10 cellular contexts compared by ENCODE assay signal in the genomic region with DNA sequence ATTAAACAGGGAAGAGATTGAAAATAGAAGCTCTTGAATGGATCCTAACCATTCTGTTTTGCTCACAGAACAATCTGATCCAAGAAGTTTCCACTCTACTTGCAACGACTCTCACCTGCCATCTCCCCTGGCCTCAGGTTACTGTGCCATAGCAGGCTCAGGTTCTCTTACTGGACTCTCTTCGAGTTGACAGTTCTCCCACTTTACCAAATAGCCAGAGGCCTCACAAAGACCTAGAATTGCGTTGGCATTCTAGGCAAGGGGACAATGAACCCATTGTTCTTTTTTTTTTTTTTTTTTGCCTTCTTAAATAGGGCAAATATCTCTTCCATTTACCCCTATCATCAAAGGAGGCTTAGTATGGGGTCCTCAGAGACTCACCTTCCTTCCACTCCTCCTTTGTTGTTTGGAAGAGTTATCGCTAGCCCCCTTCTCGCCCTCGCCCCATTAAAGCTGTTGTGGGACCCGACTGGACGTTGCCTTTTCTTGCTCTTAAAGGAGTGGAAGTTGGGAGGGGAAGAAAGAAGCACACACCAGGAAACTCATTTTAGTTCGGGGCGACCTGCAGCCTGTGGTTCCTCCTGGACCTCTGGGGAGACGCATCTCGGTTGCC. TPM values are rescaled to one million over a fixed set of nuclear protein-coding genes. Genes with fewer than 3 reads are reported as not detected.
DNase-seq lines count a peak whose midpoint lies in the region; ATAC-seq and TF ChIP-seq lines count a peak whose summit lies in the region.
"Had no signal": no experiment of that assay in that cellular context is flagged by ENCODE, and none has a peak within 500 bp of the region (broad histone marks: within the 10 kb centered on the region; RNA-seq: fewer than 3 reads in every experiment).

No MANE protein-coding gene starts in this region.

- no peaks in the 10 kb centered on the region for H3K79me1 ChIP-seq in trophoblast cell (ENCODE audit: low read length)

- H3K4me3 Mint-ChIP-seq in Caco-2 (ENCODE audit: unreplicated experiment) = peak overlapping the region; percentile 84
- H3K4me3 Mint-ChIP-seq: dendritic cell treated with granulocyte-macrophage colony-stimulating factor and Interleukin-4, amounts not matched to agents 40 ng/mL and 50 ng/mL, for 4 days had no signal

- H3K9me3 ChIP-seq in Caco-2 (no peaks in the 10 kb centered on the region), NT2/D1 (ENCODE audit: insufficient read depth, low read length) (no peaks in the 10 kb centered on the region), left ventricle myocardium inferior (replicated peaks) (no peaks in the 10 kb centered on the region), trophoblast cell (ENCODE audit: insufficient read depth, low read depth, low read length) (no peaks in the 10 kb centered on the region)

- no peaks in the 10 kb centered on the region for H3K36me3 Mint-ChIP-seq in Caco-2 (ENCODE audit: insufficient read depth, unreplicated experiment)

- H2AFZ ChIP-seq in trophoblast cell (ENCODE audit: insufficient read depth, low read length, poor library complexity) = peak overlapping the region; percentile 61

- ATAC-seq in GM19397 (IDR thresholded peaks at IDR 0.05; ENCODE audit: unreplicated experiment) (no peak), GM18870 (IDR thresholded peaks at IDR 0.05; ENCODE audit: unreplicated experiment) (no peak), GM21717 (IDR thresholded peaks at IDR 0.05; ENCODE audit: unreplicated experiment) (no peak)

- no peak overlapping the region for H3K27ac Mint-ChIP-seq in Caco-2 (ENCODE audit: unreplicated experiment)
- H3K27ac Mint-ChIP-seq: dendritic cell treated with granulocyte-macrophage colony-stimulating factor and Interleukin-4, amounts not matched to agents 40 ng/mL and 50 ng/mL, for 4 days had no signal

- TF ChIP-seq CTCF in Caco-2 (IDR thresholded peaks at IDR 0.05; ENCODE audit: insufficient read depth in 1 of 2, low read depth in 1 of 2, low read length in 1 of 2, severe bottlenecking in 1 of 2, unreplicated experiment in 1 of 2) (no peak), left ventricle myocardium inferior (IDR thresholded peaks at IDR 0.05; ENCODE audit: borderline replicate concordance) (no peak)

- POLR2A ChIA-PET in Caco-2 (lab: Charles Lee) = no interaction called here

- no peak overlapping the region for H3K18ac ChIP-seq in trophoblast cell (ENCODE audit: low read length)

- H3K27ac ChIP-seq in left ventricle myocardium inferior (replicated peaks) (no peak overlapping the region), trophoblast cell (ENCODE audit: low read depth, low read length) (no peak overlapping the region)

- H3K9me3 Mint-ChIP-seq in Caco-2 (ENCODE audit: unreplicated experiment) = no peaks in the 10 kb centered on the region
- H3K9me3 Mint-ChIP-seq: dendritic cell treated with granulocyte-macrophage colony-stimulating factor and Interleukin-4, amounts not matched to agents 40 ng/mL and 50 ng/mL, for 4 days had no signal

- no peak overlapping the region for H4K12ac ChIP-seq in trophoblast cell (ENCODE audit: low read depth, low read length)

- H3K4me1 Mint-ChIP-seq in Caco-2 (ENCODE audit: low read depth, unreplicated experiment) = peaks cover 6% of the 10 kb centered on the region

- H3K23ac ChIP-seq in trophoblast cell (ENCODE audit: low read length) = no peak overlapping the region

- no peak overlapping the region for H2BK12ac ChIP-seq in trophoblast cell (ENCODE audit: low read length)

- no peak overlapping the region for H3K14ac ChIP-seq in trophoblast cell (ENCODE audit: low read length)

- intact Hi-C loops in Caco-2 (cut with micrococcal nuclease; ENCODE audit: unreplicated experiment) = loop anchor here (1.0 to 5.0 kb wide), 3 partner anchors 89 to 426 kb away; no protein-coding TSS in a partner anchor
- intact Hi-C loops in left ventricle myocardium inferior (cut with micrococcal nuclease) = no loop called here

- H3K36me3 ChIP-seq in Caco-2 (ENCODE audit: control insufficient read depth, insufficient read depth, low read length) (no peaks in the 10 kb centered on the region), NT2/D1 (ENCODE audit: insufficient read depth, insufficient read length, low read length) (no peaks in the 10 kb centered on the region), left ventricle myocardium inferior (no peaks in the 10 kb centered on the region), trophoblast cell (ENCODE audit: control insufficient read depth in 1 of 2, insufficient read depth in 2 of 2, low read length in 2 of 2) (no peaks in the 10 kb centered on the region)

- peak overlapping the region; percentile 95 for H3K4me2 ChIP-seq in trophoblast cell (ENCODE audit: low read length)

- H2AK5ac ChIP-seq in trophoblast cell (ENCODE audit: low read length) = no peak overlapping the region

- no peak overlapping the region for H4K91ac ChIP-seq in trophoblast cell (ENCODE audit: low read depth, low read length)

- WGBS in trophoblast cell (ENCODE audit: extremely low coverage, insufficient coverage, insufficient read length) = no CpG with 5 or more reads among the region's 12 CpGs

- H2BK5ac ChIP-seq in trophoblast cell (ENCODE audit: low read depth, low read length, poor library complexity) = no peak overlapping the region

- no peak overlapping the region for H3K4ac ChIP-seq in trophoblast cell (ENCODE audit: low read depth, low read length)

- BruUV-seq in Caco-2 (replicated peaks; lab: Mats Ljungman, UMichigan) = no TSS peak

- no peak overlapping the region for H2BK120ac ChIP-seq in trophoblast cell (ENCODE audit: insufficient read depth, low read length, poor library complexity)

- peak overlapping the region; percentile 41 for H3K4me3 ChIP-seq in Caco-2 (ENCODE audit: low read depth, low read length)
- H3K4me3 ChIP-seq in NT2/D1 (ENCODE audit: insufficient read length, low read depth) = peak overlapping the region; percentile 86
- H3K4me3 ChIP-seq in left ventricle myocardium inferior = peak overlapping the region; percentile 66
- H3K4me3 ChIP-seq in trophoblast cell (ENCODE audit: low read depth, low read length) = peak overlapping the region; percentile 55

- H3K27me3 Mint-ChIP-seq in Caco-2 (ENCODE audit: insufficient read depth, unreplicated experiment) = peaks cover 30% of the 10 kb centered on the region

- peak overlapping the region; percentile 86 for H3K9ac ChIP-seq in NT2/D1 (ENCODE audit: insufficient read length, low read depth)
- no peak overlapping the region for H3K9ac ChIP-seq in trophoblast cell (ENCODE audit: low read length)

- H3K27me3 ChIP-seq in Caco-2 (replicated peaks; ENCODE audit: control insufficient read depth, insufficient read depth, low read length) (peaks cover 3% of the 10 kb centered on the region), NT2/D1 (ENCODE audit: insufficient read depth, insufficient read length) (peaks cover 66% of the 10 kb centered on the region), left ventricle myocardium inferior (ENCODE audit: low read depth) (peaks cover 99% of the 10 kb centered on the region), trophoblast cell (ENCODE audit: insufficient read depth, low read length) (peaks cover 21% of the 10 kb centered on the region)

- no peaks in the 10 kb centered on the region for H3K79me2 ChIP-seq in trophoblast cell (ENCODE audit: control insufficient read depth, insufficient read depth, low read length, poor library complexity)

- H3K4me1 ChIP-seq in Caco-2 = 0 out of 2 replicates have a peak, but pooled peaks cover 3% of the 10 kb centered on the region
- no peaks in the 10 kb centered on the region for H3K4me1 ChIP-seq in NT2/D1 (ENCODE audit: insufficient read depth, insufficient read length)
- H3K4me1 ChIP-seq in left ventricle myocardium inferior = peaks cover 30% of the 10 kb centered on the region
- H3K4me1 ChIP-seq in trophoblast cell (ENCODE audit: control insufficient read depth in 1 of 2, insufficient read depth in 2 of 2, low read length in 2 of 2) = peaks cover 5 to 12% of the 10 kb centered on the region in 2 experiments

- CTCF ChIA-PET in Caco-2 (lab: Charles Lee) = interaction anchor here (1.0 kb wide), 1 partner anchor 284 kb away, joined by 3 read pairs; no protein-coding TSS in a partner anchor

- DNase-seq in Caco-2 (no peak), NT2/D1 (ENCODE audit: low read depth, low spot score) (no peak), left ventricle myocardium inferior (no peak), trophoblast cell (no peak)
- DNase-seq in activated CD4-positive, alpha-beta T cell treated with anti-CD3 and anti-CD28 coated beads for 1 hour = no peak
- DNase-seq: activated CD4-positive, alpha-beta T cell treated with anti-CD3 and anti-CD28 coated beads, Interleukin-2, amount 50 U/mL, for 4 hours had no signal

- no peak overlapping the region for H4K8ac ChIP-seq in trophoblast cell (ENCODE audit: low read depth, low read length)

RNA-seq across cellular contexts. Expression of gene PLPPR1, which starts 0.7 kb away (rescaled TPM):
- not detected in 2 replicates for total RNA-seq in Caco-2 (2022)
- total RNA-seq in left ventricle myocardium inferior = not detected
- polyA plus RNA-seq in trophoblast cell (2013) = 0.03 and 0.04 TPM in 2 replicates
